In genomic region chr12:20577054-20577453, GRCh38 we compare ENCODE assay signal across 23 cellular contexts.
"Had no signal": no experiment of that assay in that cellular context is flagged by ENCODE, and none has a peak within 500 bp of the region (broad histone marks: within the 10 kb centered on the region; RNA-seq: fewer than 3 reads in every experiment).

No MANE protein-coding gene starts in this region.

- H3K9ac ChIP-seq: KMS-11 had no signal

- H3K4me3 ChIP-seq: K562, SJSA1, SK-N-MC had no signal

- FAIRE-seq: HepG2, K562 had no signal

- DNase-seq: Kasumi-1, MM.1S, NCI-H1092 treated with DMSO at 0.1 percent for 48 hours, NCI-H1436, NCI-H187, NCI-H2029, NCI-H2081 treated with DMSO at 0.1 percent for 48 hours, NCI-H2171, NCI-H226, NCI-H446, NCI-H510A, NCI-H524 treated with DMSO at 0.1 percent for 48 hours, NCI-H69, NCI-H774, PC-3, SIG-M5 had no signal

- H3K36me3 ChIP-seq: SJSA1 had no signal

- H3K27ac ChIP-seq: KMS-11, RWPE1, SJSA1, SK-N-MC had no signal

- H3K27me3 ChIP-seq: SJSA1 had no signal

- ATAC-seq: HepG2, K562, Panc1, PC-3 had no signal

- H3K4me1 ChIP-seq: SJSA1 had no signal
